9 cellular contexts compared by ENCODE assay signal in the genomic region with DNA sequence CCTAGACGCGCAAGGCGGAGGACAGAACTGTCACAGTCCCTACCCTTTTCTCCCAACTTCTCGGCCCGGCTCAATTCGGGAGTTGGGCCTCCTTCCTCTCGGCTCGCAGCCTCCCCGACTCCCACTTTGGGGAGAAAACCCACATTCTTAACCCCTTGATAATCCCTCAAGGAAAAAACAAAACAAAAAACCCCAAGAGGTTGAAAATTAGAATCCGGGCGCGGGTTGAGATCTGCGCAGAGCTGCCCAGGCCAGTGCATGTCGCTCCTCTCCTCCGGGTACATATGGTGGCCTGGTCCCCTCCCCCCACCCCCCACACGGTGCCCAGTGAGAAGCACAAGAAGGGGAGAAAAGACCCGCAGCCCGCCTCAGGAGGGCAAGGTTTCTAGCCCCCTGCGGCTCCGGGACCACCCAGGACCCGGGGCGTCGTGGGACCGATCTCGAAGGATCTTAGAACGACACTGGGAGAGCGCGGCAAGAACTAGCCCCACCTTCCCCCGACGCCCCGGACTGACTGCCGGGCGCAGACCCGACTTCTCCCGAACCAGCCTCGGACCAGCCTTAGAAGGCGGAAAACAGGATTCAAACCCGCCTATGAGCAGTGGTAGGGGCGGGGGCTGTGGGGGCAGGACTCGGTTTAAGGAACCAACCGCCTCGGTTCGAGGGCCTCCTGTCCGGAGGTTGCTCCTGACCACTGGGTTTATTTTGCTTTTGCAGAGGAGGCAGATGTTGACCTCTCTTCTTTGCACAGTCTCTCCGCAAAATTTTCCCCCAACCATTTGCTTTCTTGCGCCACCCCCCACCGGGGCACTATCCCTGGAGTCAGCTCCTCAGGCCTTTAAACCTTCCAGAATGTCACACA. TPM values are rescaled to one million over a fixed set of nuclear protein-coding genes. Genes with fewer than 3 reads are reported as not detected.
DNase-seq lines count a peak whose midpoint lies in the region; ATAC-seq, FAIRE-seq and TF ChIP-seq lines count a peak whose summit lies in the region.
"Had no signal": no experiment of that assay in that cellular context is flagged by ENCODE, and none has a peak within 500 bp of the region (broad histone marks: within the 10 kb centered on the region; RNA-seq: fewer than 3 reads in every experiment).

No MANE protein-coding gene starts in this region.

- no peak overlapping the region for H3K9ac ChIP-seq in parathyroid adenoma

- no peak for FAIRE-seq in GM19239 (lab: Jason Lieb, UNC)
- FAIRE-seq: endometrium had no signal

- H3K27ac Mint-ChIP-seq in Calu3 (ENCODE audit: unreplicated experiment) (no peak overlapping the region), WTC11 (no peak overlapping the region)

- peaks cover 9% of the 10 kb centered on the region for H3K27me3 ChIP-seq in parathyroid adenoma (ENCODE audit: control insufficient read depth, insufficient read depth, low read length)

- H3K9me3 ChIP-seq in parathyroid adenoma (ENCODE audit: control insufficient read depth, low read length) = no peaks in the 10 kb centered on the region

- peak overlapping the region; percentile 39 for H3K4me3 ChIP-seq in parathyroid adenoma (ENCODE audit: low read depth, low read length)

- POLR2A ChIA-PET in WTC11 (lab: Charles Lee) = no interaction called here

- no peak for TF ChIP-seq CTCF in Calu3 (IDR thresholded peaks at IDR 0.05; ENCODE audit: unreplicated experiment)
- TF ChIP-seq CTCF in WTC11 (IDR thresholded peaks at IDR 0.05) = no peak
- TF ChIP-seq CTCF in parathyroid adenoma (IDR thresholded peaks at IDR 0.05) = no peak

- H3K36me3 Mint-ChIP-seq in Calu3 (ENCODE audit: insufficient read depth, unreplicated experiment) = peaks cover 4% of the 10 kb centered on the region
- peaks cover 2% of the 10 kb centered on the region for H3K36me3 Mint-ChIP-seq in WTC11

- BruUV-seq in Calu3 (replicated peaks; lab: Mats Ljungman, UMichigan) = no TSS peak

- H3K4me2 ChIP-seq in parathyroid adenoma (ENCODE audit: low read length) = peak overlapping the region; percentile 52

- DNase-seq in Calu3 = no peak
- peak; percentile 47 for DNase-seq in WTC11 (ENCODE audit: low spot score)
- DNase-seq in Right ventricle myocardium superior = peak; percentile 86
- DNase-seq in NCI-H345 treated with DMSO at 0.1 percent for 48 hours (lab: John Stamatoyannopoulos, UW; ENCODE audit: unreplicated experiment) = no peak
- no peak for DNase-seq in GM19239 (ENCODE audit: insufficient read length, low spot score)
- no peak for DNase-seq in NCI-H226

- H3K4me1 ChIP-seq in parathyroid adenoma = no peaks in the 10 kb centered on the region

- H3K9me3 Mint-ChIP-seq in Calu3 (ENCODE audit: low read depth, unreplicated experiment) (peaks cover 3% of the 10 kb centered on the region), WTC11 (no peaks in the 10 kb centered on the region)

- intact Hi-C loops in Calu3 (cut with micrococcal nuclease; ENCODE audit: unreplicated experiment) (no loop called here), Right ventricle myocardium superior (cut with DNase I) (no loop called here)

- no peaks in the 10 kb centered on the region for H3K79me2 ChIP-seq in parathyroid adenoma

- CTCF ChIA-PET in Calu3 (lab: Charles Lee) (no interaction called here), WTC11 (lab: Charles Lee) (interaction anchor here (0.7 to 4.9 kb wide), 8 partner anchors 7 to 1040 kb away, joined by 3 to 25 read pairs (median 3); no protein-coding TSS in a partner anchor)

- H3K27me3 Mint-ChIP-seq in Calu3 (ENCODE audit: unreplicated experiment) (peaks cover 97% of the 10 kb centered on the region), WTC11 (ENCODE audit: low read depth) (peaks cover 100% of the 10 kb centered on the region)

- no peak overlapping the region for H3K27ac ChIP-seq in parathyroid adenoma

- ATAC-seq in WTC11 (peak; percentile 23), Right ventricle myocardium superior (ENCODE audit: poor library complexity) (peak; percentile 45), HG02759 (IDR thresholded peaks at IDR 0.05; ENCODE audit: unreplicated experiment) (no peak)

- H3K36me3 ChIP-seq in parathyroid adenoma (ENCODE audit: control insufficient read depth, insufficient read depth, low read length) = no peaks in the 10 kb centered on the region

- peaks cover 21% of the 10 kb centered on the region for H3K4me1 Mint-ChIP-seq in Calu3 (ENCODE audit: low read depth, unreplicated experiment)
- H3K4me1 Mint-ChIP-seq in WTC11 = peaks cover 47% of the 10 kb centered on the region

- H3K4me3 Mint-ChIP-seq in Calu3 (ENCODE audit: low read depth, unreplicated experiment) = peak overlapping the region; percentile 71
- H3K4me3 Mint-ChIP-seq in WTC11 = peak overlapping the region; percentile 82

- peak overlapping the region; percentile 16 for H2AFZ ChIP-seq in parathyroid adenoma

TF ChIP-seq in WTC11, 78 proteins besides CTCF, POLR2A, EP300 and RAD21:
- TF ChIP-seq CREM (CRISPR knock-in tag; IDR thresholded peaks at IDR 0.05) = no peak
- TF ChIP-seq, protein P1, sequence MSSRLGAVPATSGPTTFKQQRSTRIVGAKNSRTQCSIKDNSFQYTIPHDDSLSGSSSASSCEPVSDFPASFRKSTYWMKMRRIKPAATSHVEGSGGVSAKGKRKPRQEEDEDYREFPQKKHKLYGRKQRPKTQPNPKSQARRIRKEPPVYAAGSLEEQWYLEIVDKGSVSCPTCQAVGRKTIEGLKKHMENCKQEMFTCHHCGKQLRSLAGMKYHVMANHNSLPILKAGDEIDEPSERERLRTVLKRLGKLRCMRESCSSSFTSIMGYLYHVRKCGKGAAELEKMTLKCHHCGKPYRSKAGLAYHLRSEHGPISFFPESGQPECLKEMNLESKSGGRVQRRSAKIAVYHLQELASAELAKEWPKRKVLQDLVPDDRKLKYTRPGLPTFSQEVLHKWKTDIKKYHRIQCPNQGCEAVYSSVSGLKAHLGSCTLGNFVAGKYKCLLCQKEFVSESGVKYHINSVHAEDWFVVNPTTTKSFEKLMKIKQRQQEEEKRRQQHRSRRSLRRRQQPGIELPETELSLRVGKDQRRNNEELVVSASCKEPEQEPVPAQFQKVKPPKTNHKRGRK (CRISPR knock-in tag; IDR thresholded peaks at IDR 0.05; ENCODE audit: borderline replicate concordance) = no peak

RNA-seq across cellular contexts. Expression of a gene that starts 2.5 kb away (rescaled TPM):
- total RNA-seq in Calu3 (2022) (not detected in 2 replicates), WTC11 (2021) (2.7 to 3.3 TPM (median 2.7 TPM) in 3 replicates), Right ventricle myocardium superior (29.8 TPM)

Comparison
In these comparisons a context has a peak if more than half of its experiments do, and no peak if none do; other contexts are left out.
1. DNase-seq: peak in WTC11 (single experiment) and Right ventricle myocardium superior (single experiment); none in Calu3 (single experiment), NCI-H345 treated with DMSO at 0.1 percent for 48 hours (single experiment), GM19239 (single experiment) and NCI-H226 (single experiment).